In the genomic region with DNA sequence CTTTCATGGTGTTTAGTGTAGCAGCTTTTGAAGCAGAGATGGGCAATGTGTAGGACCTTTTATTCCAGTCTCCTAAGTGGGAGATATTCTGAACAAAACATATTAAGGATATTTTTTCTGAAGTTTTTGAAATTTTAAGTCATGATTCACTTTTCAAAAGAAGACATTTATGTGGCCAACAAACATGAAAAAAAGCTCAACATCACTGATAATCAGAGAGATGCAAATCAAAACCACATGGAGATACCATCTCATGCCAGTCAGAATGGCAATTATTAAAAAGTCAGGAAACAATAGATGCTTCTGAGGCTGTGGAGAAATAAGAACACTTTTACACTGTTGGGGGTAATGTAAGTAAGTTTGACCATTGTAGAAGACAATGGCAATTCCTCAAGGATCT, we compare ENCODE assay signal across 17 cellular contexts.
A peak's percentile ranks its signal among the peaks of the same experiment; 100 is the strongest.
DNase-seq lines count a peak whose midpoint lies in the region; ATAC-seq, FAIRE-seq and TF ChIP-seq lines count a peak whose summit lies in the region.
"Had no signal": no experiment of that assay in that cellular context is flagged by ENCODE, and none has a peak within 500 bp of the region (broad histone marks: within the 10 kb centered on the region; RNA-seq: fewer than 3 reads in every experiment).

No MANE protein-coding gene starts in this region.

- no peak overlapping the region for H3K4me3 ChIP-seq in right atrium auricular region
- peak overlapping the region in 1 of 4 experiments; percentile 44 for H3K4me3 ChIP-seq in fibroblast of lung (replicated peaks in 1 of 4; ENCODE audit: control extremely low read depth in 1 of 4, insufficient read depth in 1 of 4, low read depth in 3 of 4, low read length in 4 of 4)
- no peak overlapping the region for H3K4me3 ChIP-seq in psoas muscle
- no peak overlapping the region for H3K4me3 ChIP-seq in aorta (ENCODE audit: low read length in 2 of 2)
- H3K4me3 ChIP-seq: A549, body of pancreas, pancreas had no signal

- H2AFZ ChIP-seq in fibroblast of lung (ENCODE audit: low read length) = no peak overlapping the region

- no peaks in the 10 kb centered on the region for H3K79me2 ChIP-seq in fibroblast of lung (ENCODE audit: control insufficient read depth, insufficient read depth, low read length)

- H3K36me3 ChIP-seq in right atrium auricular region (no peaks in the 10 kb centered on the region), fibroblast of lung (ENCODE audit: control insufficient read depth, insufficient read depth, low read length) (no peaks in the 10 kb centered on the region), psoas muscle (ENCODE audit: insufficient read depth in 1 of 2, low read depth in 1 of 2) (no peaks in the 10 kb centered on the region), aorta (ENCODE audit: control insufficient read depth in 1 of 2, insufficient read depth in 2 of 2, low read length in 1 of 2) (no peaks in the 10 kb centered on the region)
- H3K36me3 ChIP-seq: pancreas had no signal

- H3K4me1 ChIP-seq in right atrium auricular region (peaks cover 0 to 52% of the 10 kb centered on the region in 2 donors), fibroblast of lung (ENCODE audit: control insufficient read depth, extremely low read depth, insufficient read depth, low read length) (peaks cover 13% of the 10 kb centered on the region), psoas muscle (peaks cover 17% of the 10 kb centered on the region), aorta (ENCODE audit: control insufficient read depth in 1 of 2, insufficient read depth in 2 of 2, low read length in 2 of 2) (peaks cover 0 to 2% of the 10 kb centered on the region in 2 donors)
- H3K4me1 ChIP-seq: body of pancreas, pancreas had no signal

- DNase-seq in right atrium auricular region (ENCODE audit: low spot score) = no peak
- DNase-seq in Right ventricle myocardium superior = no peak
- peak in 1 of 2 donors; percentile 12 for DNase-seq in fibroblast of lung (ENCODE audit: low read depth in 2 of 2)
- no peak for DNase-seq in psoas muscle
- DNase-seq in aorta = no peak
- no peak for DNase-seq in NCI-H2227 (lab: John Stamatoyannopoulos, UW; ENCODE audit: unreplicated experiment)
- DNase-seq in D721Med (ENCODE audit: insufficient read length, low spot score) = no peak
- DNase-seq in NCI-H1048 (lab: John Stamatoyannopoulos, UW) = no peak
- DNase-seq: activated CD4-positive, alpha-beta memory T cell treated with anti-CD3 and anti-CD28 coated beads for 36 hours; activated naive CD4-positive, alpha-beta T cell treated with anti-CD3 and anti-CD28 coated beads, Interleukin-2, amount 50 U/mL, for 16 hours; activated T-cell treated with anti-CD3 and anti-CD28 coated beads, Interleukin-2, amount 50 U/mL, for 24 hours; body of pancreas; NCI-H1092; pancreas; small intestine had no signal

- H3K9ac ChIP-seq in fibroblast of lung (ENCODE audit: insufficient read depth, low read length) = no peak overlapping the region
- H3K9ac ChIP-seq: KMS-11 had no signal

- ATAC-seq in Right ventricle myocardium superior (ENCODE audit: poor library complexity) = no peak
- no peak for ATAC-seq in psoas muscle
- no peak for ATAC-seq in aorta (ENCODE audit: low FRiP score)
- ATAC-seq: body of pancreas had no signal

- H3K4me2 ChIP-seq in fibroblast of lung (ENCODE audit: extremely low read depth, insufficient read depth, low read length) = peak overlapping the region; percentile 11
- H3K4me2 ChIP-seq: KMS-11 had no signal

- TF ChIP-seq CTCF in right atrium auricular region (IDR thresholded peaks at IDR 0.05) = no peak
- no peak for TF ChIP-seq CTCF in fibroblast of lung (conservative IDR thresholded peaks at IDR 0.05 in 1 of 2, IDR thresholded peaks at IDR 0.05 in 1 of 2; ENCODE audit: low read depth in 1 of 2, low read length in 2 of 2)
- no peak for TF ChIP-seq CTCF in psoas muscle (IDR thresholded peaks at IDR 0.05)
- no peak for TF ChIP-seq CTCF in D721Med (IDR thresholded peaks at IDR 0.05; ENCODE audit: insufficient read depth, missing control alignments)

- no peaks in the 10 kb centered on the region for H4K20me1 ChIP-seq in fibroblast of lung (ENCODE audit: control insufficient read depth, extremely low read depth, insufficient read depth, low read length)

- H3K9me3 ChIP-seq in right atrium auricular region = no peaks in the 10 kb centered on the region
- no peaks in the 10 kb centered on the region for H3K9me3 ChIP-seq in fibroblast of lung (ENCODE audit: control insufficient read depth, insufficient read depth, low read depth, low read length)
- no peaks in the 10 kb centered on the region for H3K9me3 ChIP-seq in psoas muscle
- no peaks in the 10 kb centered on the region for H3K9me3 ChIP-seq in aorta (ENCODE audit: control insufficient read depth, low read length)
- H3K9me3 ChIP-seq: A549, body of pancreas, pancreas had no signal

- intact Hi-C loops in Right ventricle myocardium superior (cut with DNase I) (no loop called here), psoas muscle (cut with DNase I) (loop anchor here in 1 of 2 donors (5.0 kb wide), 1 partner anchor 73 kb away; no protein-coding TSS in a partner anchor), aorta (cut with DNase I) (loop anchor here (5.0 kb wide), 1 partner anchor 73 kb away; no protein-coding TSS in a partner anchor)

- H3K27ac ChIP-seq in right atrium auricular region (peak overlapping the region; percentile 51 to 79), fibroblast of lung (ENCODE audit: insufficient read depth, low read length) (peak overlapping the region; percentile 48), psoas muscle (peak overlapping the region; percentile 6), aorta (ENCODE audit: low read depth in 1 of 2, low read length in 2 of 2) (peak overlapping the region in 1 of 2 donors; percentile 33)
- H3K27ac ChIP-seq: body of pancreas, KMS-11, pancreas had no signal

- H3K27me3 ChIP-seq in right atrium auricular region (no peaks in the 10 kb centered on the region), fibroblast of lung (ENCODE audit: control insufficient read depth, insufficient read depth, low read length) (no peaks in the 10 kb centered on the region), psoas muscle (ENCODE audit: insufficient read depth in 3 of 3, low read length in 2 of 3) (no peaks in the 10 kb centered on the region), aorta (ENCODE audit: control insufficient read depth in 1 of 2, insufficient read depth in 2 of 2, low read length in 1 of 2) (no peaks in the 10 kb centered on the region)
- H3K27me3 ChIP-seq: body of pancreas had no signal

- FAIRE-seq in D721Med (lab: Jason Lieb, UNC) = no peak
- FAIRE-seq: A549, pancreas, small intestine had no signal
